2 cellular contexts compared by ENCODE assay signal in the genomic region with DNA sequence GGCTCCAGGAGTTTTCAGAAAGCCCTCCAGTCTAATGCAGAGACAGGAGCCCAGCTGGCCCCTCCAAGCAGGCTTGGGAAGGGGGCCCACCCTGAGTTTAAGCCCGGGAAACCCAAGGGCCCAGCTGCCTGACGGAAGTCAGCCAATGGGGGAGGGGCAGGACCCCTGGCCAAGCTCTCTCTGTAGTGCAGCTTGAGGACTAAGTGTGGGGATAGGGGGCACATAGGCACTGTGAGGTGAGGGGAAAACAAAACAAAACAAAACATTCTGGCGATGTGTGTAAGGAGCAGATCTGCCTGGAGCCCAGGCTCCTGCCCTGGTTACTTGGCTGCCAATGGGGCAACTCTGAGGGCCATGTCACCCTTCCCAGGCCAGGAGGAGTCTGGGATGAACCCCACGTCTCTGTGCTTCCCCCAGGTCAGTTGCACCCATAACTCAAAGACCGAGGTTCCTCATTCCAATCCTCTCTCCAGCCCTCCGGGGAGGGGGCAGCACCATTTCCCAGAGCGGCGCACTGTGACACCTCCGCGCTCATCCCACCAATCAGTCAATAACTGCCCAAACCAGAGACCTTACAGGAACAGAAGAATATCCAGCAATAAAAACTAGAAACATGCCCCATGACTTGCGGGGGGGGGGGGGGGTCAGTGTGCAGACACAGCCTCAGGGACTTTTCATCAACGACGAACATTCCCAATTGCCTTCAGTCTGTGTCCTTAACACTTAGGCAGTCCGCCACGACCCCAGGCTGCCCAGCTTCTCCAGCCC.
TF ChIP-seq lines count a peak whose summit lies in the region.

No MANE protein-coding gene starts in this region.

TF ChIP-seq in WTC11, 78 proteins besides CTCF, POLR2A, EP300 and RAD21 (continued from another document and continues in another):
- TF ChIP-seq, protein P1, sequence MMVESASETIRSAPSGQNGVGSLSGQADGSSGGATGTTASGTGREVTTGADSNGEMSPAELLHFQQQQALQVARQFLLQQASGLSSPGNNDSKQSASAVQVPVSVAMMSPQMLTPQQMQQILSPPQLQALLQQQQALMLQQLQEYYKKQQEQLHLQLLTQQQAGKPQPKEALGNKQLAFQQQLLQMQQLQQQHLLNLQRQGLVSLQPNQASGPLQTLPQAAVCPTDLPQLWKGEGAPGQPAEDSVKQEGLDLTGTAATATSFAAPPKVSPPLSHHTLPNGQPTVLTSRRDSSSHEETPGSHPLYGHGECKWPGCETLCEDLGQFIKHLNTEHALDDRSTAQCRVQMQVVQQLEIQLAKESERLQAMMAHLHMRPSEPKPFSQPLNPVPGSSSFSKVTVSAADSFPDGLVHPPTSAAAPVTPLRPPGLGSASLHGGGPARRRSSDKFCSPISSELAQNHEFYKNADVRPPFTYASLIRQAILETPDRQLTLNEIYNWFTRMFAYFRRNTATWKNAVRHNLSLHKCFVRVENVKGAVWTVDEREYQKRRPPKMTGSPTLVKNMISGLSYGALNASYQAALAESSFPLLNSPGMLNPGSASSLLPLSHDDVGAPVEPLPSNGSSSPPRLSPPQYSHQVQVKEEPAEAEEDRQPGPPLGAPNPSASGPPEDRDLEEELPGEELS (CRISPR knock-in tag; IDR thresholded peaks at IDR 0.05): no peak
- TF ChIP-seq TCF7 (CRISPR knock-in tag; IDR thresholded peaks at IDR 0.05; ENCODE audit: low read depth): no peak
- TF ChIP-seq, protein P2, sequence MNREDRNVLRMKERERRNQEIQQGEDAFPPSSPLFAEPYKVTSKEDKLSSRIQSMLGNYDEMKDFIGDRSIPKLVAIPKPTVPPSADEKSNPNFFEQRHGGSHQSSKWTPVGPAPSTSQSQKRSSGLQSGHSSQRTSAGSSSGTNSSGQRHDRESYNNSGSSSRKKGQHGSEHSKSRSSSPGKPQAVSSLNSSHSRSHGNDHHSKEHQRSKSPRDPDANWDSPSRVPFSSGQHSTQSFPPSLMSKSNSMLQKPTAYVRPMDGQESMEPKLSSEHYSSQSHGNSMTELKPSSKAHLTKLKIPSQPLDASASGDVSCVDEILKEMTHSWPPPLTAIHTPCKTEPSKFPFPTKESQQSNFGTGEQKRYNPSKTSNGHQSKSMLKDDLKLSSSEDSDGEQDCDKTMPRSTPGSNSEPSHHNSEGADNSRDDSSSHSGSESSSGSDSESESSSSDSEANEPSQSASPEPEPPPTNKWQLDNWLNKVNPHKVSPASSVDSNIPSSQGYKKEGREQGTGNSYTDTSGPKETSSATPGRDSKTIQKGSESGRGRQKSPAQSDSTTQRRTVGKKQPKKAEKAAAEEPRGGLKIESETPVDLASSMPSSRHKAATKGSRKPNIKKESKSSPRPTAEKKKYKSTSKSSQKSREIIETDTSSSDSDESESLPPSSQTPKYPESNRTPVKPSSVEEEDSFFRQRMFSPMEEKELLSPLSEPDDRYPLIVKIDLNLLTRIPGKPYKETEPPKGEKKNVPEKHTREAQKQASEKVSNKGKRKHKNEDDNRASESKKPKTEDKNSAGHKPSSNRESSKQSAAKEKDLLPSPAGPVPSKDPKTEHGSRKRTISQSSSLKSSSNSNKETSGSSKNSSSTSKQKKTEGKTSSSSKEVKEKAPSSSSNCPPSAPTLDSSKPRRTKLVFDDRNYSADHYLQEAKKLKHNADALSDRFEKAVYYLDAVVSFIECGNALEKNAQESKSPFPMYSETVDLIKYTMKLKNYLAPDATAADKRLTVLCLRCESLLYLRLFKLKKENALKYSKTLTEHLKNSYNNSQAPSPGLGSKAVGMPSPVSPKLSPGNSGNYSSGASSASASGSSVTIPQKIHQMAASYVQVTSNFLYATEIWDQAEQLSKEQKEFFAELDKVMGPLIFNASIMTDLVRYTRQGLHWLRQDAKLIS (CRISPR knock-in tag; IDR thresholded peaks at IDR 0.05; ENCODE audit: borderline replicate concordance): no peak
- no peak for TF ChIP-seq IRF2 (CRISPR knock-in tag; IDR thresholded peaks at IDR 0.05; ENCODE audit: borderline replicate concordance, low read depth)
- TF ChIP-seq, protein P3, sequence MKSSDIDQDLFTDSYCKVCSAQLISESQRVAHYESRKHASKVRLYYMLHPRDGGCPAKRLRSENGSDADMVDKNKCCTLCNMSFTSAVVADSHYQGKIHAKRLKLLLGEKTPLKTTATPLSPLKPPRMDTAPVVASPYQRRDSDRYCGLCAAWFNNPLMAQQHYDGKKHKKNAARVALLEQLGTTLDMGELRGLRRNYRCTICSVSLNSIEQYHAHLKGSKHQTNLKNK (CRISPR knock-in tag; IDR thresholded peaks at IDR 0.05): no peak
- TF ChIP-seq EMX1 (CRISPR knock-in tag; IDR thresholded peaks at IDR 0.05): no peak
- TF ChIP-seq ZNF263 (CRISPR knock-in tag; IDR thresholded peaks at IDR 0.05; ENCODE audit: low read depth): no peak
- TF ChIP-seq SP1 (CRISPR knock-in tag; conservative IDR thresholded peaks at IDR 0.05): no peak; the same call in 1 of the 2 replicates
- TF ChIP-seq, protein P4, sequence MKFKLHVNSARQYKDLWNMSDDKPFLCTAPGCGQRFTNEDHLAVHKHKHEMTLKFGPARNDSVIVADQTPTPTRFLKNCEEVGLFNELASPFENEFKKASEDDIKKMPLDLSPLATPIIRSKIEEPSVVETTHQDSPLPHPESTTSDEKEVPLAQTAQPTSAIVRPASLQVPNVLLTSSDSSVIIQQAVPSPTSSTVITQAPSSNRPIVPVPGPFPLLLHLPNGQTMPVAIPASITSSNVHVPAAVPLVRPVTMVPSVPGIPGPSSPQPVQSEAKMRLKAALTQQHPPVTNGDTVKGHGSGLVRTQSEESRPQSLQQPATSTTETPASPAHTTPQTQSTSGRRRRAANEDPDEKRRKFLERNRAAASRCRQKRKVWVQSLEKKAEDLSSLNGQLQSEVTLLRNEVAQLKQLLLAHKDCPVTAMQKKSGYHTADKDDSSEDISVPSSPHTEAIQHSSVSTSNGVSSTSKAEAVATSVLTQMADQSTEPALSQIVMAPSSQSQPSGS (CRISPR knock-in tag; IDR thresholded peaks at IDR 0.05; ENCODE audit: borderline replicate concordance, low read depth): no peak
- TF ChIP-seq, protein P5, sequence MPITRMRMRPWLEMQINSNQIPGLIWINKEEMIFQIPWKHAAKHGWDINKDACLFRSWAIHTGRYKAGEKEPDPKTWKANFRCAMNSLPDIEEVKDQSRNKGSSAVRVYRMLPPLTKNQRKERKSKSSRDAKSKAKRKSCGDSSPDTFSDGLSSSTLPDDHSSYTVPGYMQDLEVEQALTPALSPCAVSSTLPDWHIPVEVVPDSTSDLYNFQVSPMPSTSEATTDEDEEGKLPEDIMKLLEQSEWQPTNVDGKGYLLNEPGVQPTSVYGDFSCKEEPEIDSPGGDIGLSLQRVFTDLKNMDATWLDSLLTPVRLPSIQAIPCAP (CRISPR knock-in tag; IDR thresholded peaks at IDR 0.05): no peak
- TF ChIP-seq, protein P6, sequence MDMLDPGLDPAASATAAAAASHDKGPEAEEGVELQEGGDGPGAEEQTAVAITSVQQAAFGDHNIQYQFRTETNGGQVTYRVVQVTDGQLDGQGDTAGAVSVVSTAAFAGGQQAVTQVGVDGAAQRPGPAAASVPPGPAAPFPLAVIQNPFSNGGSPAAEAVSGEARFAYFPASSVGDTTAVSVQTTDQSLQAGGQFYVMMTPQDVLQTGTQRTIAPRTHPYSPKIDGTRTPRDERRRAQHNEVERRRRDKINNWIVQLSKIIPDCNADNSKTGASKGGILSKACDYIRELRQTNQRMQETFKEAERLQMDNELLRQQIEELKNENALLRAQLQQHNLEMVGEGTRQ (CRISPR knock-in tag; IDR thresholded peaks at IDR 0.05): no peak
- TF ChIP-seq, protein P7, sequence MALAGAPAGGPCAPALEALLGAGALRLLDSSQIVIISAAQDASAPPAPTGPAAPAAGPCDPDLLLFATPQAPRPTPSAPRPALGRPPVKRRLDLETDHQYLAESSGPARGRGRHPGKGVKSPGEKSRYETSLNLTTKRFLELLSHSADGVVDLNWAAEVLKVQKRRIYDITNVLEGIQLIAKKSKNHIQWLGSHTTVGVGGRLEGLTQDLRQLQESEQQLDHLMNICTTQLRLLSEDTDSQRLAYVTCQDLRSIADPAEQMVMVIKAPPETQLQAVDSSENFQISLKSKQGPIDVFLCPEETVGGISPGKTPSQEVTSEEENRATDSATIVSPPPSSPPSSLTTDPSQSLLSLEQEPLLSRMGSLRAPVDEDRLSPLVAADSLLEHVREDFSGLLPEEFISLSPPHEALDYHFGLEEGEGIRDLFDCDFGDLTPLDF (CRISPR knock-in tag; IDR thresholded peaks at IDR 0.05): no peak

TF ChIP-seq in neural cell, 6 proteins besides CTCF, POLR2A, EP300 and RAD21 (continued from another document):
- TF ChIP-seq, protein P8, sequence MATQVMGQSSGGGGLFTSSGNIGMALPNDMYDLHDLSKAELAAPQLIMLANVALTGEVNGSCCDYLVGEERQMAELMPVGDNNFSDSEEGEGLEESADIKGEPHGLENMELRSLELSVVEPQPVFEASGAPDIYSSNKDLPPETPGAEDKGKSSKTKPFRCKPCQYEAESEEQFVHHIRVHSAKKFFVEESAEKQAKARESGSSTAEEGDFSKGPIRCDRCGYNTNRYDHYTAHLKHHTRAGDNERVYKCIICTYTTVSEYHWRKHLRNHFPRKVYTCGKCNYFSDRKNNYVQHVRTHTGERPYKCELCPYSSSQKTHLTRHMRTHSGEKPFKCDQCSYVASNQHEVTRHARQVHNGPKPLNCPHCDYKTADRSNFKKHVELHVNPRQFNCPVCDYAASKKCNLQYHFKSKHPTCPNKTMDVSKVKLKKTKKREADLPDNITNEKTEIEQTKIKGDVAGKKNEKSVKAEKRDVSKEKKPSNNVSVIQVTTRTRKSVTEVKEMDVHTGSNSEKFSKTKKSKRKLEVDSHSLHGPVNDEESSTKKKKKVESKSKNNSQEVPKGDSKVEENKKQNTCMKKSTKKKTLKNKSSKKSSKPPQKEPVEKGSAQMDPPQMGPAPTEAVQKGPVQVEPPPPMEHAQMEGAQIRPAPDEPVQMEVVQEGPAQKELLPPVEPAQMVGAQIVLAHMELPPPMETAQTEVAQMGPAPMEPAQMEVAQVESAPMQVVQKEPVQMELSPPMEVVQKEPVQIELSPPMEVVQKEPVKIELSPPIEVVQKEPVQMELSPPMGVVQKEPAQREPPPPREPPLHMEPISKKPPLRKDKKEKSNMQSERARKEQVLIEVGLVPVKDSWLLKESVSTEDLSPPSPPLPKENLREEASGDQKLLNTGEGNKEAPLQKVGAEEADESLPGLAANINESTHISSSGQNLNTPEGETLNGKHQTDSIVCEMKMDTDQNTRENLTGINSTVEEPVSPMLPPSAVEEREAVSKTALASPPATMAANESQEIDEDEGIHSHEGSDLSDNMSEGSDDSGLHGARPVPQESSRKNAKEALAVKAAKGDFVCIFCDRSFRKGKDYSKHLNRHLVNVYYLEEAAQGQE (IDR thresholded peaks at IDR 0.05; ENCODE audit: borderline replicate concordance): no peak
- no peak for TF ChIP-seq EZH2 (IDR thresholded peaks at IDR 0.05; ENCODE audit: borderline replicate concordance, insufficient read depth, low read length, poor library complexity, severe bottlenecking)
